ENCODE assay signal across 8 cellular contexts in the genomic region with DNA sequence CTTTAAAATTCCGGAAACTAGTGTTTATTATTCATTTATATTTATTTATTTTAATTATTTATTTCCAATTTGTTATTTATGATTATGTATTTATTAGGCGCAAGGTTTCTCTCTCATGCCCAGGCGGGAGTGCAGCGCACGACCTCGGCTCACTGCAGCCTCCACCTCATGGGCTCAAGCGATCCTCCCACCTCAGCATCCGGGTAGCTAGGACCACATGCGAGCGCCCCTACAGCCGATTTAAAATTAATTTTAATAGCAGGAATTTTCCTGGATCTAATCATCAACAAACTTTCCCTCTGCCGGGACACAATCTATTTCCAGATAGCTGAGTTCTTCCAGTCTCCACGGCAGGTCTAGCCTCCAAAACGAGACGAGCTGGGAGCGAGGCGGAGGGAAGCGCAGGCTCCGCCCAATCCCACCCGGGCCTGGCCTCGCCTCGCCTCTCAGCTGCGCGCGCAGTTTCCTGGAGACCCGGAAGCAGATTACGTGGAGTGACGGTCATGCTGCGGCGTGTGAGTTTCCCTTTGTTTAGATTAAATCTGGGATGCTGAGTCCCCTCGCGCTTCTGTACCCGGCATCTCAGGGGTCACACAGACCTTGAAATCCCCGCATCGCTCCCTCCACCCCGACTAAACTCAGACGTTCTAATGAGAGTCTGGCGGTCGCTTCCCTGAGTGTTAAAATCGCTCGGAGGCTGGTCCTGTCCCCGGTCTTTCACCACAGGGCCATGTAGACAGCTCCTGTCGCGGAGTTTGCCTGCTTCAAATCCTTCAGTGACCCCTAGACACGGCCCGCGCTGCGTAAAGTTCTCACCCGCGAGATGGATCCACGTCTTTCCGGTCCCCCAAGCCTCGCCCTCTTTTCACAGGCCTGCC. TPM values are rescaled to one million over a fixed set of nuclear protein-coding genes. Genes with fewer than 3 reads are reported as not detected.
DNase-seq lines count a peak whose midpoint lies in the region; ATAC-seq and TF ChIP-seq lines count a peak whose summit lies in the region.

ZNF880 (plus strand) TSS at position 461 of the 878 bp plus-strand sequence; CDS start at position 504, 43 bp downstream.

- H3K4me3 ChIP-seq in BE2C (ENCODE audit: low read depth, low read length): peak within 1 kb of the TSS; percentile 93

- POLR2A ChIA-PET in activated CD4-positive, alpha-beta memory T cell treated with anti-CD3 and anti-CD28 coated beads for 36 hours (lab: Charles Lee): no interaction called here

- H3K4me3 Mint-ChIP-seq in activated CD4-positive, alpha-beta memory T cell treated with anti-CD3 and anti-CD28 coated beads for 36 hours: peak within 1 kb of the TSS; percentile 89

- ATAC-seq in GM21515 (IDR thresholded peaks at IDR 0.05; ENCODE audit: unreplicated experiment) (peak; percentile 63), left lobe of liver (peak; percentile 85)

- DNase-seq in BE2C (peak; percentile 97), NCI-H2107 (lab: John Stamatoyannopoulos, UW) (peak; percentile 12), dermis microvascular lymphatic vessel endothelial cell (ENCODE audit: low read depth in 2 of 2) (peak; percentile 84 to 93), left lobe of liver (ENCODE audit: low spot score) (peak; percentile 73), DMS114 treated with DMSO at 0.1 percent for 48 hours (lab: John Stamatoyannopoulos, UW; ENCODE audit: unreplicated experiment) (no peak)
- DNase-seq in activated CD4-positive, alpha-beta memory T cell treated with anti-CD3 and anti-CD28 coated beads for 36 hours: peak; percentile 94
- peak; percentile 93 to 95 for DNase-seq in stimulated activated CD4-positive, alpha-beta T cell treated with anti-CD3 and anti-CD28 coated beads, Interleukin-2, amount 100 ng/mL, for 24 hours

- no peaks in the 10 kb centered on the region for H3K27me3 ChIP-seq in BE2C

- peak within 1 kb of the TSS; percentile 96 for H3K27ac Mint-ChIP-seq in activated CD4-positive, alpha-beta memory T cell treated with anti-CD3 and anti-CD28 coated beads for 36 hours

- H3K4me1 ChIP-seq in BE2C: no peaks in the 10 kb centered on the region

- no peaks in the 10 kb centered on the region for H3K27me3 Mint-ChIP-seq in activated CD4-positive, alpha-beta memory T cell treated with anti-CD3 and anti-CD28 coated beads for 36 hours

- peaks cover 4% of the 10 kb centered on the region for H3K36me3 ChIP-seq in BE2C

- peaks cover 60% of the 10 kb centered on the region for H3K9me3 Mint-ChIP-seq in activated CD4-positive, alpha-beta memory T cell treated with anti-CD3 and anti-CD28 coated beads for 36 hours

- H3K36me3 Mint-ChIP-seq in activated CD4-positive, alpha-beta memory T cell treated with anti-CD3 and anti-CD28 coated beads for 36 hours: peaks cover 60% of the 10 kb centered on the region

- CTCF ChIA-PET in activated CD4-positive, alpha-beta memory T cell treated with anti-CD3 and anti-CD28 coated beads for 36 hours (lab: Charles Lee): interaction anchor here (0.6 to 0.9 kb wide), 3 partner anchors 11 to 137 kb away, joined by 3 to 5 read pairs (median 3); no protein-coding TSS in a partner anchor

- intact Hi-C loops in activated CD4-positive, alpha-beta memory T cell treated with anti-CD3 and anti-CD28 coated beads for 36 hours (cut with micrococcal nuclease): no loop called here

- TF ChIP-seq CTCF in BE2C (IDR thresholded peaks at IDR 0.05; ENCODE audit: low read depth, low read length): no peak

- peaks cover 3% of the 10 kb centered on the region for H3K9me3 ChIP-seq in BE2C

- H3K4me1 Mint-ChIP-seq in activated CD4-positive, alpha-beta memory T cell treated with anti-CD3 and anti-CD28 coated beads for 36 hours (ENCODE audit: low read depth): peaks cover 9% of the 10 kb centered on the region

RNA-seq across cellular contexts. Expression of gene ZNF880, which starts in this region (rescaled TPM):
- 17.2 TPM for polyA plus RNA-seq in BE2C (2012; ENCODE audit: insufficient read depth, insufficient read length, low read depth)
- total RNA-seq in activated CD4-positive, alpha-beta memory T cell treated with anti-CD3 and anti-CD28 coated beads for 36 hours: 1 to 10 TPM; 8.2 to 8.3 TPM
- 18.0 and 19.0 TPM in 2 replicates for total RNA-seq in dermis microvascular lymphatic vessel endothelial cell
- 0.70 TPM for total RNA-seq in left lobe of liver

Comparison
In these comparisons a context has a peak if more than half of its experiments do, and no peak if none do; other contexts are left out.
1. Peak in DNase-seq and ATAC-seq in left lobe of liver; RNA of the gene not detected or under 1 TPM.